Comparison of ENCODE assay signal across 1 cellular context in the genomic region with DNA sequence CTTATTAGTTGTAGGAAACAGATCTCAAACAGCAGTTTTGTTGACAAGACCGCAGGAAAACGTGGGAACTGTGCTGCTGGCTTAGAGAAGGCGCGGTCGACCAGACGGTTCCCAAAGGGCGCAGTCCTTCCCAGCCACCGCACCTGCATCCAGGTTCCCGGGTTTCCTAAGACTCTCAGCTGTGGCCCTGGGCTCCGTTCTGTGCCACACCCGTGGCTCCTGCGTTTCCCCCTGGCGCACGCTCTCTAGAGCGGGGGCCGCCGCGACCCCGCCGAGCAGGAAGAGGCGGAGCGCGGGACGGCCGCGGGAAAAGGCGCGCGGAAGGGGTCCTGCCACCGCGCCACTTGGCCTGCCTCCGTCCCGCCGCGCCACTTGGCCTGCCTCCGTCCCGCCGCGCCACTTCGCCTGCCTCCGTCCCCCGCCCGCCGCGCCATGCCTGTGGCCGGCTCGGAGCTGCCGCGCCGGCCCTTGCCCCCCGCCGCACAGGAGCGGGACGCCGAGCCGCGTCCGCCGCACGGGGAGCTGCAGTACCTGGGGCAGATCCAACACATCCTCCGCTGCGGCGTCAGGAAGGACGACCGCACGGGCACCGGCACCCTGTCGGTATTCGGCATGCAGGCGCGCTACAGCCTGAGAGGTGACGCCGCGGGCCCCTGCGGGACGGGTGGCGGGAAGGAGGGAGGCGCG.
TF ChIP-seq lines count a peak whose summit lies in the region.

A gene (plus strand): TSS at position 343 of the 687 bp plus-strand sequence. CDS start 90 bp downstream, at position 433.

TF ChIP-seq in GM12878, 131 proteins besides CTCF, POLR2A, EP300 and RAD21 (continued from another document):
- TF ChIP-seq, protein P1, sequence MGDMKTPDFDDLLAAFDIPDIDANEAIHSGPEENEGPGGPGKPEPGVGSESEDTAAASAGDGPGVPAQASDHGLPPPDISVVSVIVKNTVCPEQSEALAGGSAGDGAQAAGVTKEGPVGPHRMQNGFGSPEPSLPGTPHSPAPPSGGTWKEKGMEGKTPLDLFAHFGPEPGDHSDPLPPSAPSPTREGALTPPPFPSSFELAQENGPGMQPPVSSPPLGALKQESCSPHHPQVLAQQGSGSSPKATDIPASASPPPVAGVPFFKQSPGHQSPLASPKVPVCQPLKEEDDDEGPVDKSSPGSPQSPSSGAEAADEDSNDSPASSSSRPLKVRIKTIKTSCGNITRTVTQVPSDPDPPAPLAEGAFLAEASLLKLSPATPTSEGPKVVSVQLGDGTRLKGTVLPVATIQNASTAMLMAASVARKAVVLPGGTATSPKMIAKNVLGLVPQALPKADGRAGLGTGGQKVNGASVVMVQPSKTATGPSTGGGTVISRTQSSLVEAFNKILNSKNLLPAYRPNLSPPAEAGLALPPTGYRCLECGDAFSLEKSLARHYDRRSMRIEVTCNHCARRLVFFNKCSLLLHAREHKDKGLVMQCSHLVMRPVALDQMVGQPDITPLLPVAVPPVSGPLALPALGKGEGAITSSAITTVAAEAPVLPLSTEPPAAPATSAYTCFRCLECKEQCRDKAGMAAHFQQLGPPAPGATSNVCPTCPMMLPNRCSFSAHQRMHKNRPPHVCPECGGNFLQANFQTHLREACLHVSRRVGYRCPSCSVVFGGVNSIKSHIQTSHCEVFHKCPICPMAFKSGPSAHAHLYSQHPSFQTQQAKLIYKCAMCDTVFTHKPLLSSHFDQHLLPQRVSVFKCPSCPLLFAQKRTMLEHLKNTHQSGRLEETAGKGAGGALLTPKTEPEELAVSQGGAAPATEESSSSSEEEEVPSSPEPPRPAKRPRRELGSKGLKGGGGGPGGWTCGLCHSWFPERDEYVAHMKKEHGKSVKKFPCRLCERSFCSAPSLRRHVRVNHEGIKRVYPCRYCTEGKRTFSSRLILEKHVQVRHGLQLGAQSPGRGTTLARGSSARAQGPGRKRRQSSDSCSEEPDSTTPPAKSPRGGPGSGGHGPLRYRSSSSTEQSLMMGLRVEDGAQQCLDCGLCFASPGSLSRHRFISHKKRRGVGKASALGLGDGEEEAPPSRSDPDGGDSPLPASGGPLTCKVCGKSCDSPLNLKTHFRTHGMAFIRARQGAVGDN (IDR thresholded peaks at IDR 0.05): peak; percentile 54; the same call in 1 of the 2 replicates
- TF ChIP-seq, protein P2, sequence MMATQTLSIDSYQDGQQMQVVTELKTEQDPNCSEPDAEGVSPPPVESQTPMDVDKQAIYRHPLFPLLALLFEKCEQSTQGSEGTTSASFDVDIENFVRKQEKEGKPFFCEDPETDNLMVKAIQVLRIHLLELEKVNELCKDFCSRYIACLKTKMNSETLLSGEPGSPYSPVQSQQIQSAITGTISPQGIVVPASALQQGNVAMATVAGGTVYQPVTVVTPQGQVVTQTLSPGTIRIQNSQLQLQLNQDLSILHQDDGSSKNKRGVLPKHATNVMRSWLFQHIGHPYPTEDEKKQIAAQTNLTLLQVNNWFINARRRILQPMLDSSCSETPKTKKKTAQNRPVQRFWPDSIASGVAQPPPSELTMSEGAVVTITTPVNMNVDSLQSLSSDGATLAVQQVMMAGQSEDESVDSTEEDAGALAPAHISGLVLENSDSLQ (IDR thresholded peaks at IDR 0.05): no peak
- TF ChIP-seq IKZF1 (conservative IDR thresholded peaks at IDR 0.05) (peak; percentile 85), ASH2L (IDR thresholded peaks at IDR 0.05; ENCODE audit: borderline replicate concordance, low read depth) (no peak), NR2F1 (conservative IDR thresholded peaks at IDR 0.05) (peak; percentile 57; the same call in 1 of the 2 replicates), IKZF2 (IDR thresholded peaks at IDR 0.05) (peak; percentile 44 to 46; a peak in 2 of 4 replicates), RUNX3 (IDR thresholded peaks at IDR 0.05; ENCODE audit: low read length) (peak; percentile 55), GATAD2B (conservative IDR thresholded peaks at IDR 0.05; ENCODE audit: low read depth) (peak; percentile 60), MYC (IDR thresholded peaks at IDR 0.05; ENCODE audit: insufficient read depth, insufficient read length, insufficient replicate concordance, low read length, severe bottlenecking) (peak; percentile 4), EGR1 (IDR thresholded peaks at IDR 0.05; ENCODE audit: borderline replicate concordance in 1 of 2, low read depth in 2 of 2, low read length in 2 of 2) (peak in 1 of 2 experiments; percentile 36; a peak in 1 of 3 replicates), KDM1A (IDR thresholded peaks at IDR 0.05; ENCODE audit: borderline replicate concordance) (no peak), ATF7 (IDR thresholded peaks at IDR 0.05; ENCODE audit: low read depth) (no peak), ZNF217 (IDR thresholded peaks at IDR 0.05) (0 out of 2 replicates have a peak, but pooled peaks have one; percentile 23), MEF2A (IDR thresholded peaks at IDR 0.05; ENCODE audit: insufficient read depth, low read depth, low read length) (no peak), HDAC6 (IDR thresholded peaks at IDR 0.05; ENCODE audit: unreplicated experiment) (peak; percentile 62), ZSCAN29 (IDR thresholded peaks at IDR 0.05) (peak; percentile 35; the same call in 1 of the 2 replicates), SIX5 (IDR thresholded peaks at IDR 0.05; ENCODE audit: low read depth, low read length, severe bottlenecking) (no peak), NBN (IDR thresholded peaks at IDR 0.05) (0 out of 2 replicates have a peak, but pooled peaks have one; percentile 45), NRF1 (conservative IDR thresholded peaks at IDR 0.05; ENCODE audit: low read depth, low read length) (0 out of 2 replicates have a peak, but pooled peaks have one; percentile 11), EED (IDR thresholded peaks at IDR 0.05; ENCODE audit: low read depth) (peak; percentile 25; the same call in 1 of the 2 replicates), RB1 (IDR thresholded peaks at IDR 0.05; ENCODE audit: borderline replicate concordance) (peak; percentile 39; the same call in 1 of the 2 replicates), PAX5 (IDR thresholded peaks at IDR 0.05; ENCODE audit: borderline replicate concordance, low read depth, low read length) (no peak)
- TF ChIP-seq, protein P3, sequence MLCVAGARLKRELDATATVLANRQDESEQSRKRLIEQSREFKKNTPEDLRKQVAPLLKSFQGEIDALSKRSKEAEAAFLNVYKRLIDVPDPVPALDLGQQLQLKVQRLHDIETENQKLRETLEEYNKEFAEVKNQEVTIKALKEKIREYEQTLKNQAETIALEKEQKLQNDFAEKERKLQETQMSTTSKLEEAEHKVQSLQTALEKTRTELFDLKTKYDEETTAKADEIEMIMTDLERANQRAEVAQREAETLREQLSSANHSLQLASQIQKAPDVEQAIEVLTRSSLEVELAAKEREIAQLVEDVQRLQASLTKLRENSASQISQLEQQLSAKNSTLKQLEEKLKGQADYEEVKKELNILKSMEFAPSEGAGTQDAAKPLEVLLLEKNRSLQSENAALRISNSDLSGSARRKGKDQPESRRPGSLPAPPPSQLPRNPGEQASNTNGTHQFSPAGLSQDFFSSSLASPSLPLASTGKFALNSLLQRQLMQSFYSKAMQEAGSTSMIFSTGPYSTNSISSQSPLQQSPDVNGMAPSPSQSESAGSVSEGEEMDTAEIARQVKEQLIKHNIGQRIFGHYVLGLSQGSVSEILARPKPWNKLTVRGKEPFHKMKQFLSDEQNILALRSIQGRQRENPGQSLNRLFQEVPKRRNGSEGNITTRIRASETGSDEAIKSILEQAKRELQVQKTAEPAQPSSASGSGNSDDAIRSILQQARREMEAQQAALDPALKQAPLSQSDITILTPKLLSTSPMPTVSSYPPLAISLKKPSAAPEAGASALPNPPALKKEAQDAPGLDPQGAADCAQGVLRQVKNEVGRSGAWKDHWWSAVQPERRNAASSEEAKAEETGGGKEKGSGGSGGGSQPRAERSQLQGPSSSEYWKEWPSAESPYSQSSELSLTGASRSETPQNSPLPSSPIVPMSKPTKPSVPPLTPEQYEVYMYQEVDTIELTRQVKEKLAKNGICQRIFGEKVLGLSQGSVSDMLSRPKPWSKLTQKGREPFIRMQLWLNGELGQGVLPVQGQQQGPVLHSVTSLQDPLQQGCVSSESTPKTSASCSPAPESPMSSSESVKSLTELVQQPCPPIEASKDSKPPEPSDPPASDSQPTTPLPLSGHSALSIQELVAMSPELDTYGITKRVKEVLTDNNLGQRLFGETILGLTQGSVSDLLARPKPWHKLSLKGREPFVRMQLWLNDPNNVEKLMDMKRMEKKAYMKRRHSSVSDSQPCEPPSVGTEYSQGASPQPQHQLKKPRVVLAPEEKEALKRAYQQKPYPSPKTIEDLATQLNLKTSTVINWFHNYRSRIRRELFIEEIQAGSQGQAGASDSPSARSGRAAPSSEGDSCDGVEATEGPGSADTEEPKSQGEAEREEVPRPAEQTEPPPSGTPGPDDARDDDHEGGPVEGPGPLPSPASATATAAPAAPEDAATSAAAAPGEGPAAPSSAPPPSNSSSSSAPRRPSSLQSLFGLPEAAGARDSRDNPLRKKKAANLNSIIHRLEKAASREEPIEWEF (IDR thresholded peaks at IDR 0.05; ENCODE audit: insufficient replicate concordance, low read depth, low read length): no peak
- TF ChIP-seq, protein P4, sequence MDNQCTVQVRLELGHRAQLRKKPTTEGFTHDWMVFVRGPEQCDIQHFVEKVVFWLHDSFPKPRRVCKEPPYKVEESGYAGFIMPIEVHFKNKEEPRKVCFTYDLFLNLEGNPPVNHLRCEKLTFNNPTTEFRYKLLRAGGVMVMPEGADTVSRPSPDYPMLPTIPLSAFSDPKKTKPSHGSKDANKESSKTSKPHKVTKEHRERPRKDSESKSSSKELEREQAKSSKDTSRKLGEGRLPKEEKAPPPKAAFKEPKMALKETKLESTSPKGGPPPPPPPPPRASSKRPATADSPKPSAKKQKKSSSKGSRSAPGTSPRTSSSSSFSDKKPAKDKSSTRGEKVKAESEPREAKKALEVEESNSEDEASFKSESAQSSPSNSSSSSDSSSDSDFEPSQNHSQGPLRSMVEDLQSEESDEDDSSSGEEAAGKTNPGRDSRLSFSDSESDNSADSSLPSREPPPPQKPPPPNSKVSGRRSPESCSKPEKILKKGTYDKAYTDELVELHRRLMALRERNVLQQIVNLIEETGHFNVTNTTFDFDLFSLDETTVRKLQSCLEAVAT (IDR thresholded peaks at IDR 0.05): peak; percentile 17; the same call in 1 of the 2 replicates
